Comparison of ENCODE assay signal across 12 cellular contexts in genomic region chr13:43041368-43041921, GRCh38. TPM values are rescaled to one million over a fixed set of nuclear protein-coding genes. Genes with fewer than 3 reads are reported as not detected.
DNase-seq lines count a peak whose midpoint lies in the region; ATAC-seq and TF ChIP-seq lines count a peak whose summit lies in the region.
"Had no signal": no experiment of that assay in that cellular context is flagged by ENCODE, and none has a peak within 500 bp of the region (broad histone marks: within the 10 kb centered on the region; RNA-seq: fewer than 3 reads in every experiment).

No MANE protein-coding gene starts in this region.

- H3K36me3 Mint-ChIP-seq in nephron (ENCODE audit: low read depth) = peaks cover 30% of the 10 kb centered on the region
- H3K36me3 Mint-ChIP-seq in activated T-helper 1 cell treated with anti-CD3 and anti-CD28 coated beads, Interleukin-12 subunit alpha, Interleukin-12 subunit beta, Interleukin-2, Interleukin-4 antibody, amounts not matched to agents 30 ng/mL and 10 ng/mL and 1 ng/mL, durations not matched to agents 14 hours and 24 hours and 36 hours (ENCODE audit: low read depth) = peaks cover 37% of the 10 kb centered on the region

- H3K27me3 ChIP-seq in prostate gland (replicated peaks; ENCODE audit: insufficient read depth) = no peaks in the 10 kb centered on the region
- H3K27me3 ChIP-seq: gastroesophageal sphincter had no signal

- H3K36me3 ChIP-seq in prostate gland = no peaks in the 10 kb centered on the region

- WGBS in prostate gland = 92% methylated on average over 1 of the region's 1 CpG

- no peak overlapping the region for H3K4me3 Mint-ChIP-seq in nephron
- no peak overlapping the region for H3K4me3 Mint-ChIP-seq in activated T-helper 1 cell treated with anti-CD3 and anti-CD28 coated beads, Interleukin-12 subunit alpha, Interleukin-12 subunit beta, Interleukin-2, Interleukin-4 antibody, amounts not matched to agents 30 ng/mL and 10 ng/mL and 1 ng/mL, durations not matched to agents 14 hours and 24 hours and 36 hours

- TF ChIP-seq CTCF in nephron (IDR thresholded peaks at IDR 0.05; ENCODE audit: unreplicated experiment in 3 of 3) = no peak
- no peak for TF ChIP-seq CTCF in prostate gland (IDR thresholded peaks at IDR 0.05)

- H3K4me1 Mint-ChIP-seq in nephron = peaks cover 62% of the 10 kb centered on the region
- peaks cover 51% of the 10 kb centered on the region for H3K4me1 Mint-ChIP-seq in activated T-helper 1 cell treated with anti-CD3 and anti-CD28 coated beads, Interleukin-12 subunit alpha, Interleukin-12 subunit beta, Interleukin-2, Interleukin-4 antibody, amounts not matched to agents 30 ng/mL and 10 ng/mL and 1 ng/mL, durations not matched to agents 14 hours and 24 hours and 36 hours (ENCODE audit: low read depth)

- no peak for TF ChIP-seq POLR2A in prostate gland (IDR thresholded peaks at IDR 0.05)

- no peak overlapping the region for H3K4me3 ChIP-seq in prostate gland
- H3K4me3 ChIP-seq: gastroesophageal sphincter had no signal

- no peak for DNase-seq in stimulated activated CD4-positive, alpha-beta T cell treated with anti-CD3 and anti-CD28 coated beads, Interleukin-15, amount 100 ng/mL, for 24 hours
- DNase-seq in prostate gland (ENCODE audit: low spot score) (no peak), NCI-H187 (lab: John Stamatoyannopoulos, UW) (no peak)
- DNase-seq in activated T-helper 1 cell treated with anti-CD3 and anti-CD28 coated beads, Interleukin-12 subunit alpha, Interleukin-12 subunit beta, Interleukin-2, Interleukin-4 antibody, amounts not matched to agents 30 ng/mL and 10 ng/mL and 1 ng/mL, durations not matched to agents 14 hours and 24 hours and 36 hours (ENCODE audit: low spot score) = no peak
- DNase-seq: activated naive CD4-positive, alpha-beta T cell treated with Interleukin-2 at 50 U/mL for 16 hours; NCI-H1048 had no signal

- no peaks in the 10 kb centered on the region for H3K4me1 ChIP-seq in prostate gland (replicated peaks)

- ATAC-seq in GM18868 (IDR thresholded peaks at IDR 0.05; ENCODE audit: unreplicated experiment) (peak; percentile 68), GM21737 (IDR thresholded peaks at IDR 0.05; ENCODE audit: unreplicated experiment) (peak; percentile 47), HG03457 (IDR thresholded peaks at IDR 0.05; ENCODE audit: unreplicated experiment) (peak; percentile 31)
- ATAC-seq: gastroesophageal sphincter, left lobe of liver had no signal

- H3K9me3 ChIP-seq in prostate gland = no peaks in the 10 kb centered on the region
- H3K9me3 ChIP-seq: gastroesophageal sphincter had no signal

- H3K27ac ChIP-seq in prostate gland = no peak overlapping the region
- H3K27ac ChIP-seq: gastroesophageal sphincter had no signal

- H3K27me3 Mint-ChIP-seq in nephron (ENCODE audit: low read depth) = no peaks in the 10 kb centered on the region
- H3K27me3 Mint-ChIP-seq in activated T-helper 1 cell treated with anti-CD3 and anti-CD28 coated beads, Interleukin-12 subunit alpha, Interleukin-12 subunit beta, Interleukin-2, Interleukin-4 antibody, amounts not matched to agents 30 ng/mL and 10 ng/mL and 1 ng/mL, durations not matched to agents 14 hours and 24 hours and 36 hours (ENCODE audit: insufficient read depth) = no peaks in the 10 kb centered on the region

- intact Hi-C loops in prostate gland (cut with DNase I) = no loop called here
- intact Hi-C loops in activated T-helper 1 cell treated with anti-CD3 and anti-CD28 coated beads, Interleukin-12 subunit alpha, Interleukin-12 subunit beta, Interleukin-2, Interleukin-4 antibody, amounts not matched to agents 30 ng/mL and 10 ng/mL and 1 ng/mL, durations not matched to agents 14 hours and 24 hours and 36 hours (cut with micrococcal nuclease) = loop anchor here (5.0 to 10.0 kb wide), 2 partner anchors 69 to 767 kb away; partner anchors contain the start of gene AKAP11

- H3K9me3 Mint-ChIP-seq in nephron = no peaks in the 10 kb centered on the region
- peaks cover 4% of the 10 kb centered on the region for H3K9me3 Mint-ChIP-seq in activated T-helper 1 cell treated with anti-CD3 and anti-CD28 coated beads, Interleukin-12 subunit alpha, Interleukin-12 subunit beta, Interleukin-2, Interleukin-4 antibody, amounts not matched to agents 30 ng/mL and 10 ng/mL and 1 ng/mL, durations not matched to agents 14 hours and 24 hours and 36 hours

- H3K27ac Mint-ChIP-seq in nephron = peak overlapping the region; percentile 39 to 90 (median 84)
- H3K27ac Mint-ChIP-seq in activated T-helper 1 cell treated with anti-CD3 and anti-CD28 coated beads, Interleukin-12 subunit alpha, Interleukin-12 subunit beta, Interleukin-2, Interleukin-4 antibody, amounts not matched to agents 30 ng/mL and 10 ng/mL and 1 ng/mL, durations not matched to agents 14 hours and 24 hours and 36 hours = no peak overlapping the region

RNA-seq across cellular contexts. Expression of gene DNAJC15, which starts 18.1 kb away (rescaled TPM):
- total RNA-seq in prostate gland = 1 to 10 TPM; 1.4 to 8.2 TPM
- total RNA-seq in activated T-helper 1 cell treated with anti-CD3 and anti-CD28 coated beads, Interleukin-12 subunit alpha, Interleukin-12 subunit beta, Interleukin-2, Interleukin-4 antibody, amounts not matched to agents 30 ng/mL and 10 ng/mL and 1 ng/mL, durations not matched to agents 14 hours and 24 hours and 36 hours = 18.5 and 20.5 TPM in 2 replicates

RNA-seq across cellular contexts. Expression of gene EPSTI1, which starts 49.4 kb away (rescaled TPM):
- total RNA-seq in prostate gland = 1 to 10 TPM; 1.7 to 8.0 TPM
- total RNA-seq in activated T-helper 1 cell treated with anti-CD3 and anti-CD28 coated beads, Interleukin-12 subunit alpha, Interleukin-12 subunit beta, Interleukin-2, Interleukin-4 antibody, amounts not matched to agents 30 ng/mL and 10 ng/mL and 1 ng/mL, durations not matched to agents 14 hours and 24 hours and 36 hours = 18.6 and 19.3 TPM in 2 replicates
